In the genomic region with DNA sequence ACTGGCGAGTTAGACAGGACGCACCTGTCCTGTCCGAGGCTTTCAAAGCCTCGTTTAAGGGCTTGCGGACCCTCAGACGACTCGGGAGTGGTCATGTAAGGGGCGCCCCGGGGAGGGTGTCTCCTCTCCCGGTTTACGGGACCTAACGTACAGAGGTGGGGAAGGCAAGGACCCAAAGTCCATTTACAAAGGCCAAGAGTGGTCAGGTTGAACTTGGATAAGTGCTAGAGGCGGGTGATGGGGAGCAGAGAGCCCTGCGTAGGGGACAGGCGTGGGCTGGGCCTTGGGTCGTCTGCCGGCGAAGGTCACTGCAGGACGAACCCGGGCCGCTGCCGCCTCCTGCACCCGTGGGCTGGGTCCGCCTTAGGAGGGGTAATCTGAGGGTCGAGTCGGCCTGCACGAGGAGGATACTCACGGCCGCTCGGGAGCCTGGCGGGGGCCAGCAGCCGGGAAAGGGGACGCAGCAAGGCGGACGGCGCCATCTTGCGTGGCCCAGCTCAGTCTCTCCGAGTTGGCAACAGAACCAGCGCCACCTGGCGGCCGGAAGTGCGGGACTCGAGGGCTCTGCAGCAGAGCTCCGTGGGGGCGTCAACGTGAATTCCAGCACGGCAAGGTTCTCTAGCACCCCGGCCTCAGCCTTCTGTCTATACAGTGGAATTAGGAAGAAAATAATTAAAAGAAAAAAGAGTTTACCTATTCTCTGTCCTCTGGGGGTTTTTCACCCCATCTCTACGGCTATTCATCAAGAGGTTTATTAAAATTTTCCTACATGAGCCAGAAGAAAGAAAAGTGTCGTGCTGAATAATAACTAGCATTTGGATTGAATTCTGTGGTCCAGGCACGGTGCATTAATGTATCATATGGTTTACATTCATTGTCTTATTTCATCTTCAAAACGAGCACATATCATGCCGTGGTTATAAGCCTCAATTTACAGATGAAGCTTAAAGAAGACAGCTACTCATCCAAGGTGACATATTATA, we compare ENCODE assay signal across 8 cellular contexts. TPM values are rescaled to one million over a fixed set of nuclear protein-coding genes. Genes with fewer than 3 reads are reported as not detected.
DNase-seq lines count a peak whose midpoint lies in the region; ATAC-seq and TF ChIP-seq lines count a peak whose summit lies in the region.

No MANE protein-coding gene starts in this region.

- H3K4me3 ChIP-seq in GM12875 (ENCODE audit: low read depth, low read length) = peak overlapping the region; percentile 87
- H3K4me3 ChIP-seq in prostate gland = peak overlapping the region; percentile 71 to 92
- H3K4me3 ChIP-seq in urinary bladder (ENCODE audit: low read depth, low read length) = peak overlapping the region; percentile 68

- TF ChIP-seq POLR2A in prostate gland (IDR thresholded peaks at IDR 0.05) = peak; percentile 42

- peak; percentile 97 for ATAC-seq in HG02798 (IDR thresholded peaks at IDR 0.05; ENCODE audit: poor library complexity, unreplicated experiment)
- peak; percentile 97 to 98 for ATAC-seq in left cardiac atrium

- no peaks in the 10 kb centered on the region for H3K27me3 ChIP-seq in prostate gland (replicated peaks; ENCODE audit: insufficient read depth)

- TF ChIP-seq CTCF in GM12875 (IDR thresholded peaks at IDR 0.05; ENCODE audit: borderline replicate concordance, insufficient read depth, low read depth, low read length) (peak; percentile 95), prostate gland (IDR thresholded peaks at IDR 0.05) (peak; percentile 94 to 98 (median 96))

- WGBS in adipose tissue, 3 donors = 1 to 2% (median 2%) methylated on average over 47 to 53 of the region's 53 CpGs
- WGBS in prostate gland = 2% methylated on average over 40 of the region's 53 CpGs
- 1% methylated on average over 53 of the region's 53 CpGs for WGBS in urinary bladder

- no peaks in the 10 kb centered on the region for H3K9me3 ChIP-seq in prostate gland

- H3K36me3 ChIP-seq in prostate gland (no peaks in the 10 kb centered on the region), urinary bladder (ENCODE audit: insufficient read depth) (no peaks in the 10 kb centered on the region)

- intact Hi-C loops in left cardiac atrium (cut with DNase I) (loop anchor here (5.0 to 10.0 kb wide), 3 partner anchors 68 to 263 kb away; no protein-coding TSS in a partner anchor), prostate gland (cut with DNase I) (loop anchor here (1.0 to 5.0 kb wide), 4 partner anchors 67 to 268 kb away; partner anchors contain the start of gene ELF2)

- DNase-seq in NCI-H1417 treated with DMSO at 0.1 percent for 48 hours (lab: John Stamatoyannopoulos, UW) (peak; percentile 16), SW 1271 (lab: John Stamatoyannopoulos, UW) (peak; percentile 61 to 82), left cardiac atrium (peak; percentile 98), prostate gland (ENCODE audit: low spot score) (peak; percentile 97)

- H3K4me1 ChIP-seq in prostate gland (replicated peaks) = peaks cover 6% of the 10 kb centered on the region
- H3K4me1 ChIP-seq in urinary bladder (ENCODE audit: insufficient read depth) = no peaks in the 10 kb centered on the region

- H3K27ac ChIP-seq in adipose tissue (ENCODE audit: low read depth, low read length) (peak overlapping the region; percentile 65), prostate gland (peak overlapping the region; percentile 87 to 91), urinary bladder (ENCODE audit: low read depth) (peak overlapping the region; percentile 83)

RNA-seq across cellular contexts. Expression of gene NAA15, which starts 5.7 kb away (rescaled TPM):
- 10 to 100 TPM in 1 of 3 donors, 1 to 10 TPM in 2; 3.8 to 12.1 (median 6.4) TPM for polyA plus RNA-seq in adipose tissue
- 10 to 100 TPM; 33.1 to 46.1 TPM for total RNA-seq in left cardiac atrium
- total RNA-seq in prostate gland = 10 to 100 TPM; 19.3 to 22.9 TPM
- total RNA-seq in urinary bladder = 54.0 TPM
- 12.0 TPM for polyA plus RNA-seq in urinary bladder

RNA-seq across cellular contexts. Expression of gene NDUFC1, which starts 6.7 kb away (rescaled TPM):
- polyA plus RNA-seq in adipose tissue (10 to 100 TPM; 45.3 to 77.3 (median 71.7) TPM), urinary bladder (74.7 TPM)
- total RNA-seq in left cardiac atrium (100 to 1,000 TPM; 181 TPM), prostate gland (10 to 100 TPM; 80.2 to 85.9 TPM), urinary bladder (43.6 TPM)

RNA-seq across cellular contexts. Expression of gene MGARP, which starts 15.6 kb away (rescaled TPM):
- 1 to 10 TPM in 1 of 3 donors, under 1 TPM in 2; 0.07 to 3.4 (median 0.48) TPM for polyA plus RNA-seq in adipose tissue
- total RNA-seq in left cardiac atrium = 1 to 10 TPM; 1.2 to 1.6 TPM
- 1 to 10 TPM in 1 of 2 donors, under 1 TPM in 1; 0.73 to 3.7 TPM for total RNA-seq in prostate gland
- total RNA-seq in urinary bladder = 1.1 TPM
- polyA plus RNA-seq in urinary bladder = 1.5 TPM

Comparison
In these comparisons a context has a peak if more than half of its experiments do, and no peak if none do; other contexts are left out.
1. Peak in every context shown above with its lines: DNase-seq, ATAC-seq, H3K4me3 ChIP-seq and H3K27ac ChIP-seq.
2. DNase-seq: peak in every context shown above with its lines; median percentile 98 in left cardiac atrium; 97 in prostate gland; 72 in SW 1271; 16 in NCI-H1417 treated with DMSO at 0.1 percent for 48 hours.